ENCODE assay signal across 1 cellular context in genomic region chr2:217817466-217818292, GRCh38.
TF ChIP-seq lines count a peak whose summit lies in the region.

No MANE protein-coding gene starts in this region.

TF ChIP-seq in endothelial cell of umbilical vein, 7 proteins besides CTCF, POLR2A, EP300 and RAD21:
- TF ChIP-seq MAX (IDR thresholded peaks at IDR 0.05; ENCODE audit: insufficient read depth, insufficient read length) (no peak), EZH2 (IDR thresholded peaks at IDR 0.05; ENCODE audit: borderline replicate concordance, low read depth, low read length, severe bottlenecking) (no peak), GATA2 (IDR thresholded peaks at IDR 0.05; ENCODE audit: insufficient read depth, insufficient read length, low read depth, low read length) (no peak), MYC (IDR thresholded peaks at IDR 0.05; ENCODE audit: low read depth, low read length) (no peak), FOS (IDR thresholded peaks at IDR 0.05; ENCODE audit: borderline replicate concordance, insufficient read depth, low read length) (no peak), JUN (IDR thresholded peaks at IDR 0.05; ENCODE audit: borderline replicate concordance, insufficient read depth, insufficient read length, low read depth) (no peak), POLR2AphosphoS5 (IDR thresholded peaks at IDR 0.05; ENCODE audit: insufficient read depth, low read depth, low read length) (no peak)
